8 cellular contexts compared by ENCODE assay signal in the genomic region with DNA sequence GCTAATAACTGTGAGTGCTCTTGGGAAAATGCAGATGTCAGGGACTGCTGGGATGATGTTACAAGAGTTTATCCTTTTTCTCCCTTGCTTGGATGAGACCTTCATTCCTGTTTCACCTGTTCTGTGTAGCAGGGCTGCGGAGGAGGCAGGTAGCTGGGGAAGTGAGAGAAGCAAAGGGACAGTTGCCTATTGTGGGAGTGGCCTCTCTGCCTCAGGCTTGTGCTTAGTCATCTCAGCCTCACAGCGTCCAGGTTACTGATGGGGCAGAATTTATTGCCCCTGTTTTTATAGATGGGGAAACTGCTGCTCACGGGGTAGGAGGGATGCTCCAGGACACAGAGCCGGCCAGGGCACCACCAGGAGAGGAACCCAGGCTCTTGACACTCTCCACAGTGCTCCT. TPM values are rescaled to one million over a fixed set of nuclear protein-coding genes. Genes with fewer than 3 reads are reported as not detected.
DNase-seq lines count a peak whose midpoint lies in the region; ATAC-seq and FAIRE-seq lines count a peak whose summit lies in the region.

No MANE protein-coding gene starts in this region.

- H3K4me3 ChIP-seq in rectal smooth muscle tissue (ENCODE audit: low read length): peak overlapping the region; percentile 23

- peaks cover 4% of the 10 kb centered on the region for H3K4me1 ChIP-seq in rectal smooth muscle tissue (ENCODE audit: control insufficient read depth, insufficient read depth, low read length)

- H3K4me1 Mint-ChIP-seq in activated T-cell treated with anti-CD3 and anti-CD28 coated beads, Interleukin-2, amount 50 U/mL, for 4 hours (ENCODE audit: low read depth): peaks cover 23% of the 10 kb centered on the region
- H3K4me1 Mint-ChIP-seq in activated T-cell treated with anti-CD3 and anti-CD28 coated beads, Interleukin-2, amount 50 U/mL, for 72 hours (ENCODE audit: low read depth): peaks cover 27% of the 10 kb centered on the region

- no peak overlapping the region for H3K27ac ChIP-seq in rectal smooth muscle tissue (ENCODE audit: low read depth, low read length)

- no peak for DNase-seq in activated T-cell treated with anti-CD3 and anti-CD28 coated beads, Interleukin-2, amount 50 U/mL, for 4 hours
- no peak for DNase-seq in activated T-cell treated with anti-CD3 and anti-CD28 coated beads, Interleukin-2, amount 50 U/mL, for 72 hours
- peak; percentile 22 for DNase-seq in RCC 7860 (ENCODE audit: low spot score)
- DNase-seq in hippocampal formation (lab: John Stamatoyannopoulos, UW): no peak

- no peaks in the 10 kb centered on the region for H3K27me3 ChIP-seq in rectal smooth muscle tissue (ENCODE audit: control insufficient read depth, insufficient read depth, low read length)

- no peak overlapping the region for H3K9ac ChIP-seq in rectal smooth muscle tissue (ENCODE audit: low read length)

- peak; percentile 15 for FAIRE-seq in RCC 7860 (lab: Jason Lieb, UNC)

- H3K36me3 Mint-ChIP-seq in activated T-cell treated with anti-CD3 and anti-CD28 coated beads, Interleukin-2, amount 50 U/mL, for 4 hours (ENCODE audit: insufficient read depth): no peaks in the 10 kb centered on the region
- H3K36me3 Mint-ChIP-seq in activated T-cell treated with anti-CD3 and anti-CD28 coated beads, Interleukin-2, amount 50 U/mL, for 72 hours (ENCODE audit: insufficient read depth in 2 of 2): peaks cover 0 to 3% of the 10 kb centered on the region in 2 donors

- H3K9me3 Mint-ChIP-seq in activated T-cell treated with anti-CD3 and anti-CD28 coated beads, Interleukin-2, amount 50 U/mL, for 4 hours: no peaks in the 10 kb centered on the region
- no peaks in the 10 kb centered on the region for H3K9me3 Mint-ChIP-seq in activated T-cell treated with anti-CD3 and anti-CD28 coated beads, Interleukin-2, amount 50 U/mL, for 72 hours

- peak overlapping the region; percentile 83 for H3K4me3 Mint-ChIP-seq in activated T-cell treated with anti-CD3 and anti-CD28 coated beads, Interleukin-2, amount 50 U/mL, for 4 hours
- H3K4me3 Mint-ChIP-seq in activated T-cell treated with anti-CD3 and anti-CD28 coated beads, Interleukin-2, amount 50 U/mL, for 72 hours: peak overlapping the region in 1 of 2 donors; percentile 81

- no peak for ATAC-seq in activated T-cell treated with anti-CD3 and anti-CD28 coated beads, Interleukin-2, amount 50 U/mL, for 4 hours
- ATAC-seq in activated T-cell treated with anti-CD3 and anti-CD28 coated beads, Interleukin-2, amount 50 U/mL, for 72 hours (replicated peaks in 1 of 2): no peak
- ATAC-seq in esophagus mucosa (peak; percentile 81), GM19395 (IDR thresholded peaks at IDR 0.05; ENCODE audit: unreplicated experiment) (no peak), GM18517 (IDR thresholded peaks at IDR 0.05; ENCODE audit: unreplicated experiment) (no peak)

- H3K36me3 ChIP-seq in rectal smooth muscle tissue (ENCODE audit: control insufficient read depth, insufficient read depth, low read length): no peaks in the 10 kb centered on the region

- no peaks in the 10 kb centered on the region for H3K27me3 Mint-ChIP-seq in activated T-cell treated with anti-CD3 and anti-CD28 coated beads, Interleukin-2, amount 50 U/mL, for 4 hours (ENCODE audit: low read depth)
- peaks cover 8% of the 10 kb centered on the region for H3K27me3 Mint-ChIP-seq in activated T-cell treated with anti-CD3 and anti-CD28 coated beads, Interleukin-2, amount 50 U/mL, for 72 hours (ENCODE audit: low read depth)

- no peak overlapping the region for H3K27ac Mint-ChIP-seq in activated T-cell treated with anti-CD3 and anti-CD28 coated beads, Interleukin-2, amount 50 U/mL, for 72 hours

RNA-seq across cellular contexts. Expression of a gene that starts 1.7 kb away (rescaled TPM):
- total RNA-seq in activated T-cell treated with anti-CD3 and anti-CD28 coated beads, Interleukin-2, amount 50 U/mL, for 4 hours: 1 to 10 TPM; 5.6 to 6.3 (median 5.6) TPM
- total RNA-seq in activated T-cell treated with anti-CD3 and anti-CD28 coated beads, Interleukin-2, amount 50 U/mL, for 72 hours: 10 to 100 TPM in 1 of 2 donors, 1 to 10 TPM in 1; 6.9 to 12.9 TPM
- total RNA-seq in esophagus mucosa: 12.1 TPM

RNA-seq across cellular contexts. Expression of a gene that starts 43.2 kb away (rescaled TPM):
- total RNA-seq in activated T-cell treated with anti-CD3 and anti-CD28 coated beads, Interleukin-2, amount 50 U/mL, for 4 hours: not detected
- not detected for total RNA-seq in activated T-cell treated with anti-CD3 and anti-CD28 coated beads, Interleukin-2, amount 50 U/mL, for 72 hours
- total RNA-seq in esophagus mucosa: not detected

RNA-seq across cellular contexts. Expression of a gene that starts 53.7 kb away (rescaled TPM):
- total RNA-seq in activated T-cell treated with anti-CD3 and anti-CD28 coated beads, Interleukin-2, amount 50 U/mL, for 4 hours: 10 to 100 TPM; 80.3 to 89.6 (median 81.2) TPM
- total RNA-seq in activated T-cell treated with anti-CD3 and anti-CD28 coated beads, Interleukin-2, amount 50 U/mL, for 72 hours: 10 to 100 TPM; 53.8 to 58.0 TPM
- 33.6 TPM for total RNA-seq in esophagus mucosa
